Comparison of ENCODE assay signal across 7 cellular contexts in the genomic region with DNA sequence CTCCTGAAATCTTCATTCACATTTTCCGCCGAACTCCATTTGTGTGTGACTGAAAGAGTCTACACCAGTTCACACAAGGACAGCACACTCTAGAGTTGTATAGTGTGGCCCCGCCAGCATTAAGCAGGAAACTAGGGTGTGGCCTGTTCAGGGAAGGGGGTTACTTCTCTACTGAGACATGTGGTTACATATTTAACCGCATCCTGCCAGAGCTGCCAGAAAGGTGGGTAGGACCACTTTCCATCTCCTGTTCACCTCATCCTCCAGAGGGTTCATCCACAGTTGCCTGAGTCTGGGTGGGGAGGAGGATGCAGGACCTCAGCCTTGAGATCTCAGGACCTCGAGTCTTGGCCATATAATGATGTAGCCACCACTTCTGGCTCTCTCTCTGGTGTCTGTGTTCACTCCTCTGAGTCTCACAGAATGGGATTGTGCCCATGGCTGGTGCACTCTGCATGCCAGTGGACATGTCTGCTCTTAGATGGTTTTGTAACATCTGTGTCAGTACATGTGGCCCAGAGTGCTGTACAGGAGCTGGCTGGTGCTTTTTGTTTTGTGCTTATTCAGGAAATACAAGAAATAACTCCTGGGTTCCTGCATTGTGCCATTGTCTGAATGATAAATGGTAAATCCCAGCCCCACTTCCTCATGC. TPM values are rescaled to one million over a fixed set of nuclear protein-coding genes. Genes with fewer than 3 reads are reported as not detected.
DNase-seq lines count a peak whose midpoint lies in the region; ATAC-seq and TF ChIP-seq lines count a peak whose summit lies in the region.

No MANE protein-coding gene starts in this region.

- H3K36me3 Mint-ChIP-seq in immature natural killer cell (peaks cover 4 to 18% (median 14%) of the 10 kb centered on the region in 3 donors), HFFc6 (ENCODE audit: low read depth) (peaks cover 10% of the 10 kb centered on the region; the same call in 1 of the 2 replicates)

- peak overlapping the region; percentile 79 to 94 (median 88) for H3K27ac Mint-ChIP-seq in immature natural killer cell
- no peak overlapping the region for H3K27ac Mint-ChIP-seq in HFFc6

- H3K27me3 Mint-ChIP-seq in immature natural killer cell (ENCODE audit: low read depth in 3 of 3) (peaks cover 0 to 6% (median 2%) of the 10 kb centered on the region in 3 donors), HFFc6 (ENCODE audit: insufficient read depth) (peaks cover 8% of the 10 kb centered on the region)

- peaks cover 0 to 1% (median 0%) of the 10 kb centered on the region in 6 donors for H3K9me3 Mint-ChIP-seq in immature natural killer cell
- peaks cover 14% of the 10 kb centered on the region for H3K9me3 Mint-ChIP-seq in HFFc6

- H3K4me3 Mint-ChIP-seq in immature natural killer cell (peak overlapping the region; percentile 60 to 86 (median 76)), HFFc6 (no peak overlapping the region)

- H3K4me1 Mint-ChIP-seq in immature natural killer cell (peaks cover 58 to 63% of the 10 kb centered on the region in 2 donors), HFFc6 (ENCODE audit: low read depth) (no peaks in the 10 kb centered on the region)

- peak; percentile 56 to 63 for DNase-seq in activated CD4-positive, alpha-beta T cell treated with anti-CD3 and anti-CD28 coated beads, Interleukin-2, amount 50 U/mL, for 4 hours
- DNase-seq in immature natural killer cell (peak; percentile 72 to 77 (median 72)), HFFc6 (no peak), NCI-H1694 treated with DMSO at 0.1 percent for 48 hours (lab: John Stamatoyannopoulos, UW) (no peak), midbrain (lab: John Stamatoyannopoulos, UW) (no peak)

- TF ChIP-seq CTCF in HFFc6 (IDR thresholded peaks at IDR 0.05): no peak

- ATAC-seq in GM19467 (IDR thresholded peaks at IDR 0.05; ENCODE audit: unreplicated experiment) (peak; percentile 82), HG03460 (IDR thresholded peaks at IDR 0.05; ENCODE audit: unreplicated experiment) (peak; percentile 88)

RNA-seq across cellular contexts. Expression of gene SP140L, which starts 7.7 kb away (rescaled TPM):
- 10 to 100 TPM; 13.5 to 26.4 (median 14.4) TPM for polyA plus RNA-seq in immature natural killer cell
- 10 to 100 TPM; 18.4 to 23.9 (median 19.6) TPM for total RNA-seq in HFFc6 (2021; fragmentation: NEBNext Ultra II Directional; extraction: Animal tissue kit (Norgen Biotek cat#: 25700))

Comparison
In these comparisons a context has a peak if more than half of its experiments do, and no peak if none do; other contexts are left out.
1. DNase-seq: peak in activated CD4-positive, alpha-beta T cell treated with anti-CD3 and anti-CD28 coated beads, Interleukin-2, amount 50 U/mL, for 4 hours (2 of 2) and immature natural killer cell (3 of 3); none in HFFc6 (single experiment), NCI-H1694 treated with DMSO at 0.1 percent for 48 hours (single experiment) and midbrain (single experiment).